8 cellular contexts compared by ENCODE assay signal in genomic region chr17:47279062-47279801, GRCh38. TPM values are rescaled to one million over a fixed set of nuclear protein-coding genes. Genes with fewer than 3 reads are reported as not detected.
DNase-seq lines count a peak whose midpoint lies in the region; ATAC-seq, FAIRE-seq and TF ChIP-seq lines count a peak whose summit lies in the region.

No MANE protein-coding gene starts in this region.

- peak overlapping the region; percentile 95 for H3K27ac ChIP-seq in astrocyte (ENCODE audit: low read depth, low read length)
- H3K27ac ChIP-seq in stomach, result peak overlapping the region; percentile 22 to 89 (median 77)

- peak; percentile 59 for TF ChIP-seq EP300 in stomach (IDR thresholded peaks at IDR 0.05)

- no peaks in the 10 kb centered on the region for H3K79me2 ChIP-seq in astrocyte (ENCODE audit: insufficient read depth, low read length)

- TF ChIP-seq CTCF in astrocyte (IDR thresholded peaks at IDR 0.05; ENCODE audit: insufficient read depth, low read depth, low read length) (no peak), stomach (IDR thresholded peaks at IDR 0.05) (no peak)

- ATAC-seq in GM19438 (IDR thresholded peaks at IDR 0.05; ENCODE audit: low read depth, unreplicated experiment) (peak; percentile 74), HG03565 (IDR thresholded peaks at IDR 0.05; ENCODE audit: unreplicated experiment) (peak; percentile 69)

- H3K9me3 Mint-ChIP-seq in astrocyte (ENCODE audit: unreplicated experiment), result peaks cover 3% of the 10 kb centered on the region

- H3K9me3 ChIP-seq in astrocyte (ENCODE audit: insufficient read depth, low read depth, low read length) (no peaks in the 10 kb centered on the region), stomach (no peaks in the 10 kb centered on the region)

- H3K4me2 ChIP-seq in astrocyte (ENCODE audit: low read length), result peak overlapping the region; percentile 63

- H2AFZ ChIP-seq in astrocyte (ENCODE audit: low read depth, low read length), result no peak overlapping the region

- WGBS in stomach, 5 donors, result 46 to 69% (median 66%) methylated on average over 10 of the region's 10 CpGs

- H3K36me3 Mint-ChIP-seq in astrocyte (ENCODE audit: low read depth, unreplicated experiment), result peaks cover 17% of the 10 kb centered on the region

- TF ChIP-seq POLR2A in stomach (IDR thresholded peaks at IDR 0.05), result no peak

- H3K4me1 ChIP-seq in astrocyte (ENCODE audit: insufficient read depth, low read length) (peaks cover 55% of the 10 kb centered on the region), stomach (peaks cover 47 to 67% (median 56%) of the 10 kb centered on the region in 4 donors)

- FAIRE-seq in astrocyte (lab: Jason Lieb, UNC), result peak; percentile 94

- peak overlapping the region; percentile 66 for H3K4me3 Mint-ChIP-seq in astrocyte (ENCODE audit: unreplicated experiment)

- H3K27ac Mint-ChIP-seq in astrocyte (ENCODE audit: unreplicated experiment), result peak overlapping the region; percentile 100

- peaks cover 65% of the 10 kb centered on the region for H3K4me1 Mint-ChIP-seq in astrocyte (ENCODE audit: low read depth, unreplicated experiment)

- peak; percentile 100 for DNase-seq in ACHN
- DNase-seq in astrocyte (ENCODE audit: low read depth), result peak; percentile 99
- peak; percentile 94 for DNase-seq in islet precursor cell
- DNase-seq in stomach, result peak; percentile 36
- no peak for DNase-seq in activated naive CD4-positive, alpha-beta T cell (lab: John Stamatoyannopoulos, UW)
- DNase-seq in SW480 (ENCODE audit: low spot score), result no peak

- H4K20me1 ChIP-seq in astrocyte (ENCODE audit: insufficient read depth, low read length), result no peaks in the 10 kb centered on the region

- intact Hi-C loops in stomach (cut with DNase I; ENCODE audit: low total_unique reads), result no loop called here

- no peaks in the 10 kb centered on the region for H3K27me3 Mint-ChIP-seq in astrocyte (ENCODE audit: low read depth, unreplicated experiment)

- H3K9ac ChIP-seq in astrocyte (ENCODE audit: low read length), result peak overlapping the region; percentile 82

- no peaks in the 10 kb centered on the region for H3K36me3 ChIP-seq in astrocyte (ENCODE audit: insufficient read depth, low read length)
- H3K36me3 ChIP-seq in stomach, result no peaks in the 10 kb centered on the region

- in situ Hi-C loops in ACHN (cut with HindIII; ENCODE audit: low pct_ligation_motif_present, low pct_unique_long_range_greater_than_20kb, low sequenced_read_pairs), result no loop called here

- H3K4me3 ChIP-seq in astrocyte (ENCODE audit: insufficient read depth, low read depth, low read length), result peak overlapping the region; percentile 2
- H3K4me3 ChIP-seq in stomach, result no peak overlapping the region

- H3K27me3 ChIP-seq in astrocyte (ENCODE audit: insufficient read depth, low read length) (no peaks in the 10 kb centered on the region), stomach (no peaks in the 10 kb centered on the region)

RNA-seq across cellular contexts. Expression of gene ITGB3, which starts 25.6 kb away (rescaled TPM):
- 44.0 and 59.2 TPM in 2 replicates for total RNA-seq in astrocyte
- total RNA-seq in stomach, result 10 to 100 TPM in 3 of 5 donors, 1 to 10 TPM in 1, not detected in 1; 7.1 to 29.8 (median 23.6) TPM
- polyA plus RNA-seq in stomach, result 1 to 10 TPM; 1.0 to 3.1 (median 1.7) TPM

RNA-seq across cellular contexts. Expression of gene EFCAB13, which starts 44.5 kb away (rescaled TPM):
- 0.66 and 1.4 TPM in 2 replicates for total RNA-seq in astrocyte
- 10 to 100 TPM in 3 of 5 donors, 1 to 10 TPM in 1, under 1 TPM in 1; 0.29 to 27.0 (median 11.2) TPM for total RNA-seq in stomach
- polyA plus RNA-seq in stomach, result 1 to 10 TPM in 1 of 3 donors, under 1 TPM in 2; 0.43 to 5.0 (median 0.56) TPM

Comparison
In these comparisons a context has a peak if more than half of its experiments do, and no peak if none do; other contexts are left out.
1. DNase-seq: peak in ACHN (single experiment), astrocyte (single experiment), islet precursor cell (single experiment) and stomach (single experiment); none in activated naive CD4-positive, alpha-beta T cell (0 of 4) and SW480 (single experiment).